10 cellular contexts compared by ENCODE assay signal in the genomic region with DNA sequence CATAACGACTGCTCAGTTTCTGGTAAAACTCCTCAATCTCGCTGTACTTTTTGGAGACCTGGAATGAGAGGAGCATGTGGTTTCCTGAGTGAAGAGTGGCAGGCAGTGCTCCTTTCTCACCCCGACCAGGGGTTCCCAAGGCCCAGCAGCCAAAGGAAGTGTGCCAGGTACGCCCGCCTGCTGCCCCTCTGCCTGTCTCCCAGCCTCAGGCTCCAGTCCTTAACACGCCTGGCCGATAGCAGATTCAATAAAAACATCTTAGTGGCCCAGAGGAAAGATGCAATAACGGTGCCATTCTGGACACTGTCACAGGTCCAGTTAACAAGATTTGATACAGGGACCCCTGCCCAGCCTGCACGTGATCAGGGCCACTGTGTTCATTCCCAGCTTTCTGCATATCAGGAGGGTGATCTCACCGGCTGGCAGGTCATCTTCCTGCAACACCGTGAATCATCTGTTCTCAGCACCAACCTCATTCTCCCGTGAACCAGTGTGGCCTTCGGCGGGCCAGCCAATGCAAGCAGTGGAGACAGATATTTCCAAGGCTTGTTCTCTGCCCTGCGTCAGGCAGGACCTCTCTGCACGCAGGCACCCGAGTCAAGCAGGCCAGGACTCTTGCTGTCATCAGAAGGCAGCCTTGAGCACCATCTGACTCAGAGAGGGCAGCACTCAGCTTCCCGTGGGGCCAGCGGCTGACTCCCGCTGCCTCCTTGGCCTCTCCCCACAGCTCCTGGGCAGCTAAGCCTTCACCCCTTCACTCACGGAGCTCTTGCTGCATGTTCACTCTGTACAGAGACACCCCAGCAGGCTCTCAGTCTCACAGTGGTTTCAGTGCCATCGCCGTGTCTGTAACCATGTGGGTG. TPM values are rescaled to one million over a fixed set of nuclear protein-coding genes. Genes with fewer than 3 reads are reported as not detected.
DNase-seq lines count a peak whose midpoint lies in the region; ATAC-seq and TF ChIP-seq lines count a peak whose summit lies in the region.
"Had no signal": no experiment of that assay in that cellular context is flagged by ENCODE, and none has a peak within 500 bp of the region (broad histone marks: within the 10 kb centered on the region; RNA-seq: fewer than 3 reads in every experiment).

No MANE protein-coding gene starts in this region.

- no peak for ATAC-seq in activated naive CD8-positive, alpha-beta T cell treated with anti-CD3 and anti-CD28 coated beads, Interleukin-2, amount 50 U/mL, for 24 hours

- peaks cover 22 to 52% of the 10 kb centered on the region in 2 donors for H3K4me1 ChIP-seq in ascending aorta

- H3K4me3 Mint-ChIP-seq in activated naive CD8-positive, alpha-beta T cell treated with anti-CD3 and anti-CD28 coated beads, Interleukin-2, amount 50 U/mL, for 24 hours: no peak overlapping the region
- H3K4me3 Mint-ChIP-seq in type B pancreatic cell: no peak overlapping the region
- H3K4me3 Mint-ChIP-seq: stimulated activated naive CD8-positive, alpha-beta T cell treated with anti-CD3 and anti-CD28 coated beads, Interleukin-15, Interleukin-2, amounts not matched to agents 100 ng/mL and 50 ng/mL, for 24 hours had no signal

- H3K27ac ChIP-seq in ascending aorta: peak overlapping the region; percentile 95 to 99

- no peaks in the 10 kb centered on the region for H3K27me3 Mint-ChIP-seq in activated naive CD8-positive, alpha-beta T cell treated with anti-CD3 and anti-CD28 coated beads, Interleukin-2, amount 50 U/mL, for 24 hours
- no peaks in the 10 kb centered on the region for H3K27me3 Mint-ChIP-seq in type B pancreatic cell
- H3K27me3 Mint-ChIP-seq: stimulated activated naive CD8-positive, alpha-beta T cell treated with anti-CD3 and anti-CD28 coated beads, Interleukin-15, Interleukin-2, amounts not matched to agents 100 ng/mL and 50 ng/mL, for 24 hours had no signal

- H3K9me3 Mint-ChIP-seq in activated naive CD8-positive, alpha-beta T cell treated with anti-CD3 and anti-CD28 coated beads, Interleukin-2, amount 50 U/mL, for 24 hours: no peaks in the 10 kb centered on the region
- H3K9me3 Mint-ChIP-seq in type B pancreatic cell: no peaks in the 10 kb centered on the region
- H3K9me3 Mint-ChIP-seq: stimulated activated naive CD8-positive, alpha-beta T cell treated with anti-CD3 and anti-CD28 coated beads, Interleukin-15, Interleukin-2, amounts not matched to agents 100 ng/mL and 50 ng/mL, for 24 hours had no signal

- intact Hi-C loops in ascending aorta (cut with DNase I): loop anchor here (1.0 to 10.0 kb wide), 3 partner anchors 197 to 587 kb away; partner anchors contain the start of gene LAPTM4A

- H3K27ac Mint-ChIP-seq in activated naive CD8-positive, alpha-beta T cell treated with anti-CD3 and anti-CD28 coated beads, Interleukin-2, amount 50 U/mL, for 24 hours: no peak overlapping the region
- no peak overlapping the region for H3K27ac Mint-ChIP-seq in type B pancreatic cell
- H3K27ac Mint-ChIP-seq: stimulated activated naive CD8-positive, alpha-beta T cell treated with anti-CD3 and anti-CD28 coated beads, Interleukin-15, Interleukin-2, amounts not matched to agents 100 ng/mL and 50 ng/mL, for 24 hours had no signal

- H3K27me3 ChIP-seq in ascending aorta: no peaks in the 10 kb centered on the region

- TF ChIP-seq CTCF in ascending aorta (IDR thresholded peaks at IDR 0.05): no peak
- TF ChIP-seq CTCF in fibroblast of villous mesenchyme (IDR thresholded peaks at IDR 0.05; ENCODE audit: insufficient read depth, low read depth, low read length): no peak
- no peak for TF ChIP-seq CTCF in type B pancreatic cell (conservative IDR thresholded peaks at IDR 0.05)

- DNase-seq in Caki2 (ENCODE audit: low read depth): peak; percentile 72
- peak; percentile 94 to 98 for DNase-seq in ascending aorta (ENCODE audit: low spot score in 2 of 2)
- peak; percentile 35 for DNase-seq in fibroblast of villous mesenchyme (ENCODE audit: low read depth)
- peak; percentile 20 for DNase-seq in pons (ENCODE audit: low spot score)
- no peak for DNase-seq in activated naive CD8-positive, alpha-beta T cell treated with anti-CD3 and anti-CD28 coated beads, Interleukin-2, amount 50 U/mL, for 24 hours
- DNase-seq in type B pancreatic cell (ENCODE audit: extremely low spot score, unreplicated experiment): no peak
- no peak for DNase-seq in 8988T
- no peak for DNase-seq in iPS-NIHi11 (ENCODE audit: low spot score)

- H3K4me3 ChIP-seq in ascending aorta (peak overlapping the region in 1 of 2 donors; percentile 37), fibroblast of villous mesenchyme (ENCODE audit: low read depth, low read length) (no peak overlapping the region)

- H3K4me1 Mint-ChIP-seq in activated naive CD8-positive, alpha-beta T cell treated with anti-CD3 and anti-CD28 coated beads, Interleukin-2, amount 50 U/mL, for 24 hours: no peaks in the 10 kb centered on the region
- no peaks in the 10 kb centered on the region for H3K4me1 Mint-ChIP-seq in type B pancreatic cell (ENCODE audit: unreplicated experiment)

- H3K36me3 Mint-ChIP-seq in activated naive CD8-positive, alpha-beta T cell treated with anti-CD3 and anti-CD28 coated beads, Interleukin-2, amount 50 U/mL, for 24 hours (ENCODE audit: low read depth): peaks cover 7% of the 10 kb centered on the region
- H3K36me3 Mint-ChIP-seq in type B pancreatic cell: peaks cover 5% of the 10 kb centered on the region

- H3K36me3 ChIP-seq in ascending aorta: peaks cover 32 to 48% of the 10 kb centered on the region in 2 donors

- no peaks in the 10 kb centered on the region for H3K9me3 ChIP-seq in ascending aorta

- in situ Hi-C loops in Caki2 (cut with HindIII; ENCODE audit: low pct_unique_long_range_greater_than_20kb, low sequenced_read_pairs): loop anchor here (25.0 kb wide), 1 partner anchor 204 kb away; the partner anchor contains the start of gene RHOB

RNA-seq across cellular contexts. Expression of gene HS1BP3, which starts 9.5 kb away (rescaled TPM):
- 47.8 and 66.2 TPM in 2 replicates for total RNA-seq in Caki2 (2014; rRNA removed; shearing (Covaris generic); ENCODE audit: low replicate concordance)
- 40.0 TPM for total RNA-seq in ascending aorta
- 25.9 and 30.3 TPM in 2 replicates for total RNA-seq in fibroblast of villous mesenchyme
- 22.1 and 24.3 TPM in 2 replicates for total RNA-seq in type B pancreatic cell (ENCODE audit: low replicate concordance)

RNA-seq across cellular contexts. Expression of gene GDF7, which starts 25.6 kb away (rescaled TPM):
- total RNA-seq in Caki2 (2014; rRNA removed; shearing (Covaris generic); ENCODE audit: low replicate concordance): 0.68 and 0.72 TPM in 2 replicates
- total RNA-seq in ascending aorta (11.6 TPM), fibroblast of villous mesenchyme (12.1 and 12.2 TPM in 2 replicates), type B pancreatic cell (ENCODE audit: low replicate concordance) (0.31 and 24.3 TPM in 2 replicates)
- total RNA-seq: T-helper 1 cell treated with Interleukin-12 subunit alpha and Interleukin-12 subunit beta and Interleukin-4 antibody, amounts not matched to agents 30 ng/mL and 1 ng/mL, for 36 hours had no signal

Comparison
In these comparisons a context has a peak if more than half of its experiments do, and no peak if none do; other contexts are left out.
1. DNase-seq: peak in Caki2 (single experiment), ascending aorta (2 of 2), fibroblast of villous mesenchyme (single experiment) and pons (single experiment); none in activated naive CD8-positive, alpha-beta T cell treated with anti-CD3 and anti-CD28 coated beads, Interleukin-2, amount 50 U/mL, for 24 hours (single experiment), type B pancreatic cell (single experiment), 8988T (single experiment) and iPS-NIHi11 (single experiment).